In the genomic region with DNA sequence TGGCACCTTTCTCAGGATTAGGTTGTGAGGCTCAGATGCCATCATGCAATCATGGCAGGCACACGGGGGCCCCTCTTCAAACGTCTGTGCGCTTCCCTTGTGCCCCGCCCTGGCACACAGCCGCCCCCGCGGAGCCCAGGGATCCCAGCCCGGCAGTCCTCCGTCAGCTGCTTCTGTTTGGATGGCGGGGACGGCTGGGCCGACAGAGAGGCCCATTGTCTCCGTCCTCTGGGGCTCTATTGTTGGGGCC, we compare ENCODE assay signal across 8 cellular contexts. TPM values are rescaled to one million over a fixed set of nuclear protein-coding genes. Genes with fewer than 3 reads are reported as not detected.
DNase-seq lines count a peak whose midpoint lies in the region; ATAC-seq and TF ChIP-seq lines count a peak whose summit lies in the region.

No MANE protein-coding gene starts in this region.

- no peak for TF ChIP-seq POLR2A in adrenal gland (IDR thresholded peaks at IDR 0.05)

- ATAC-seq in GM19351 (IDR thresholded peaks at IDR 0.05; ENCODE audit: unreplicated experiment): peak; percentile 10
- ATAC-seq in HG02840 (IDR thresholded peaks at IDR 0.05; ENCODE audit: low FRiP score, unreplicated experiment): no peak

- H3K4me3 ChIP-seq in adrenal gland (peak overlapping the region; percentile 61 to 93 (median 78)), hepatocyte (peak overlapping the region; percentile 38), retinal pigment epithelial cell (ENCODE audit: low read length) (peak overlapping the region; percentile 64)

- H3K27me3 ChIP-seq in adrenal gland (no peaks in the 10 kb centered on the region), hepatocyte (no peaks in the 10 kb centered on the region)

- intact Hi-C loops in adrenal gland (cut with DNase I): no loop called here

- H3K4me2 ChIP-seq in hepatocyte: peak overlapping the region; percentile 88

- no peak for TF ChIP-seq CTCF in adrenal gland (IDR thresholded peaks at IDR 0.05)
- no peak for TF ChIP-seq CTCF in hepatocyte (IDR thresholded peaks at IDR 0.05; ENCODE audit: poor library complexity)
- TF ChIP-seq CTCF in retinal pigment epithelial cell (conservative IDR thresholded peaks at IDR 0.05; ENCODE audit: low read depth, low read length): no peak

- no peaks in the 10 kb centered on the region for H4K20me1 ChIP-seq in hepatocyte (ENCODE audit: insufficient read depth, poor library complexity, severe bottlenecking)

- H3K9me3 ChIP-seq in adrenal gland (replicated peaks in 1 of 3): no peaks in the 10 kb centered on the region
- H3K9me3 ChIP-seq in hepatocyte (ENCODE audit: low read depth): no peaks in the 10 kb centered on the region

- H3K79me2 ChIP-seq in hepatocyte: no peaks in the 10 kb centered on the region

- no peaks in the 10 kb centered on the region for H3K36me3 ChIP-seq in adrenal gland (replicated peaks in 1 of 2)
- H3K36me3 ChIP-seq in hepatocyte (replicated peaks; ENCODE audit: insufficient read depth, low read depth): no peaks in the 10 kb centered on the region

- H3K9me2 ChIP-seq in hepatocyte (replicated peaks; ENCODE audit: insufficient read depth): no peaks in the 10 kb centered on the region

- 1 to 2% (median 2%) methylated on average over 11 to 13 of the region's 13 CpGs; no CpG with 5 or more reads in 1 of the 4 donors for WGBS in adrenal gland, 4 donors
- WGBS in hepatocyte (ENCODE audit: low lambda C conversion rate, missing lambda C conversion rate): 21% methylated on average over 13 of the region's 13 CpGs

- H3K27ac ChIP-seq in adrenal gland (peak overlapping the region; percentile 41 to 91 (median 85)), hepatocyte (peak overlapping the region; percentile 74)

- H3K4me1 ChIP-seq in adrenal gland (replicated peaks in 1 of 2) (peaks cover 4 to 11% of the 10 kb centered on the region in 2 donors), hepatocyte (ENCODE audit: insufficient read depth) (peaks cover 5% of the 10 kb centered on the region)

- DNase-seq in LoVo (ENCODE audit: low spot score): peak; percentile 22
- DNase-seq in adrenal gland: peak in 5 of 7 donors; percentile 36 to 70 (median 48)
- DNase-seq in hepatocyte (ENCODE audit: low spot score): peak; percentile 60
- no peak for DNase-seq in retinal pigment epithelial cell (ENCODE audit: low read depth)
- DNase-seq in kidney glomerular epithelial cell (lab: John Stamatoyannopoulos, UW): no peak
- DNase-seq in D341Med (ENCODE audit: low spot score): no peak

- H2AFZ ChIP-seq in hepatocyte: peak overlapping the region; percentile 47

RNA-seq across cellular contexts. Expression of gene HDAC11, which starts 0.8 kb away (rescaled TPM):
- 10 to 100 TPM in 7 of 8 donors, 1 to 10 TPM in 1; 9.4 to 58.0 (median 18.7) TPM for total RNA-seq in adrenal gland
- polyA plus RNA-seq in adrenal gland: 10 to 100 TPM in 2 of 3 donors, 1 to 10 TPM in 1; 6.9 to 17.5 (median 12.7) TPM
- 8.1 and 8.4 TPM in 2 replicates for total RNA-seq in hepatocyte
- 12.3 and 17.2 TPM in 2 replicates for polyA plus RNA-seq in hepatocyte

RNA-seq across cellular contexts. Expression of gene NUP210, which starts 59.1 kb away (rescaled TPM):
- 1 to 10 TPM; 6.2 to 9.6 (median 8.6) TPM for total RNA-seq in adrenal gland
- polyA plus RNA-seq in adrenal gland: 10 to 100 TPM in 1 of 3 donors, 1 to 10 TPM in 2; 3.0 to 15.8 (median 8.6) TPM
- total RNA-seq in hepatocyte: 8.3 and 8.4 TPM in 2 replicates
- polyA plus RNA-seq in hepatocyte: 6.3 and 6.7 TPM in 2 replicates

Comparison
In these comparisons a context has a peak if more than half of its experiments do, and no peak if none do; other contexts are left out.
1. DNase-seq: peak in LoVo (single experiment), adrenal gland (5 of 7) and hepatocyte (single experiment); none in retinal pigment epithelial cell (single experiment), kidney glomerular epithelial cell (single experiment) and D341Med (single experiment).
2. Peak in every context shown above with its lines, with median percentiles within 50 percentile points of each other: H3K4me3 ChIP-seq.